ENCODE assay signal across 2 cellular contexts in genomic region chr6:43911354-43911624, GRCh38.
TF ChIP-seq lines count a peak whose summit lies in the region.

No MANE protein-coding gene starts in this region.

TF ChIP-seq in IMR-90, 13 proteins besides CTCF, POLR2A, EP300 and RAD21:
- TF ChIP-seq CEBPB (IDR thresholded peaks at IDR 0.05; ENCODE audit: low read depth, low read length) (no peak), MXI1 (IDR thresholded peaks at IDR 0.05; ENCODE audit: borderline replicate concordance, low read depth, low read length) (no peak), FOS (IDR thresholded peaks at IDR 0.05; ENCODE audit: low read depth, low read length) (no peak)

TF ChIP-seq in GM12891, 5 proteins besides CTCF, POLR2A, EP300 and RAD21 (continued from another document):
- no peak for TF ChIP-seq POU2F2 (IDR thresholded peaks at IDR 0.05; ENCODE audit: low read depth, low read length)
- TF ChIP-seq POLR2AphosphoS5 (IDR thresholded peaks at IDR 0.05; ENCODE audit: low read depth, low read length) = no peak
- TF ChIP-seq SPI1 (IDR thresholded peaks at IDR 0.05; ENCODE audit: low read depth, low read length) = no peak
- no peak for TF ChIP-seq TAF1 (IDR thresholded peaks at IDR 0.05; ENCODE audit: low read depth, low read length)
